Comparison of ENCODE assay signal across 9 cellular contexts in the genomic region with DNA sequence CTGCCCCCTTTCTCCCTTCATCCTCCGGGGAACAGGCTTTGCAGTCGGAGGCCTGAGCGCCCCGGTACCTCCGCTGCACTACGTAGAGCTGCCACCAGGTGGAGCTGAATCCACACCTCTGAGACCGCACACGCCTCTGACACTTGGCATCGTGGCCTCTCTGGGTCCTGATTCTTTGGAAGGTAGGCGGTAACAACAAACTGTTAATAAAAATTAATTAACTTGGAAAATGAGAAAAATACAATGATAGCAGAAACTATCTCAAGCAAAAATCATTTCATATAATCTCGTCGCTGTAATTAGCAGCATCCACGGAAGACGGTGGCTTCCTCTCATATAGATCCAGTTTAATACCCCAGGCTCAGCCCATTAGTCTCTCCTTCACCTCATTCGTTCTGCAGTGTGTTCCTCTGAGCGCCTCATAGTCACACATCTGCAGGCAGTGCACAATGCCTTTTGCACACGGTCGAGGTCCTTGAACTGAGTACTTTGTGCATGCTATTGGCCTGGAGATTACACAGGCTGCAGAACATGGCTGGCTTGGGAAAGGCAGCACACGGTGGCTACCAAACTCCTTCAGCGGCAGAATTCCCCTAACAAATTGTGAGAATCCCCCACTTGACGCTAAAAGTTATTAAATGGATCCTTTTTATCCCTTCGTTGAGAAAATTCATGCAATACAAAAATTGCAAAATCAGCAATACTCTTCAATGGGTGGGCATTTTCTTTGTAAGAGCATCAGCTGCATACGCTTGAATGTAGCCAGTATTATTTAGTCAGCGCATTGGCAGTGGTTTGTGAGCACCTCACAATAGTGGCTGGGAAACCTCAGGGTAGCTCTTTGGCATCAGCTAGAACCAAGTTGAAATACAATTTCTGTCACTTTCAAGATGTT. TPM values are rescaled to one million over a fixed set of nuclear protein-coding genes. Genes with fewer than 3 reads are reported as not detected.
A peak's percentile ranks its signal among the peaks of the same experiment; 100 is the strongest.
DNase-seq lines count a peak whose midpoint lies in the region; ATAC-seq and TF ChIP-seq lines count a peak whose summit lies in the region.
"Had no signal": no experiment of that assay in that cellular context is flagged by ENCODE, and none has a peak within 500 bp of the region (broad histone marks: within the 10 kb centered on the region; RNA-seq: fewer than 3 reads in every experiment).

No MANE protein-coding gene starts in this region.

- H3K9ac ChIP-seq in NT2/D1 (ENCODE audit: insufficient read length, low read depth): no peak overlapping the region

- H3K9me3 ChIP-seq in Caco-2 (no peaks in the 10 kb centered on the region), NT2/D1 (ENCODE audit: insufficient read depth, low read length) (no peaks in the 10 kb centered on the region)
- H3K9me3 ChIP-seq in naive thymus-derived CD4-positive, alpha-beta T cell (ENCODE audit: control insufficient read depth in 2 of 3, low read length in 3 of 3): no peaks in the 10 kb centered on the region

- no peak overlapping the region for H3K27ac ChIP-seq in naive thymus-derived CD4-positive, alpha-beta T cell (ENCODE audit: low read depth, low read length)

- peak; percentile 97 to 98 for TF ChIP-seq CTCF in Caco-2 (IDR thresholded peaks at IDR 0.05; ENCODE audit: insufficient read depth in 1 of 2, low read depth in 1 of 2, low read length in 1 of 2, severe bottlenecking in 1 of 2, unreplicated experiment in 1 of 2)

- ATAC-seq in GM19438 (IDR thresholded peaks at IDR 0.05; ENCODE audit: low read depth, unreplicated experiment) (peak; percentile 87), HG03457 (IDR thresholded peaks at IDR 0.05; ENCODE audit: unreplicated experiment) (peak; percentile 72)
- ATAC-seq in naive thymus-derived CD4-positive, alpha-beta T cell: peak; percentile 98
- ATAC-seq in stimulated activated naive B cell treated with anti-CD40 and anti-IgM and Interleukin-4, amounts not matched to agents 10 μg/mL and 1 μg/mL and 100 μg/mL, for 72 hours (replicated peaks): peak; percentile 88 to 90

- peaks cover 14% of the 10 kb centered on the region for H3K27me3 Mint-ChIP-seq in Caco-2 (ENCODE audit: insufficient read depth, unreplicated experiment)
- peaks cover 0 to 24% (median 4%) of the 10 kb centered on the region in 5 donors for H3K27me3 Mint-ChIP-seq in naive thymus-derived CD4-positive, alpha-beta T cell
- H3K27me3 Mint-ChIP-seq in stimulated activated naive B cell treated with anti-CD40 and anti-IgM and Interleukin-4, amounts not matched to agents 10 μg/mL and 1 μg/mL and 100 μg/mL, for 72 hours: peaks cover 0 to 3% of the 10 kb centered on the region in 2 donors
- H3K27me3 Mint-ChIP-seq: dendritic cell treated with granulocyte-macrophage colony-stimulating factor and Interleukin-4, amounts not matched to agents 40 ng/mL and 50 ng/mL, for 4 days had no signal

- no peaks in the 10 kb centered on the region for H3K36me3 ChIP-seq in Caco-2 (ENCODE audit: control insufficient read depth, insufficient read depth, low read length)
- H3K36me3 ChIP-seq in NT2/D1 (ENCODE audit: insufficient read depth, insufficient read length, low read length): no peaks in the 10 kb centered on the region
- no peaks in the 10 kb centered on the region for H3K36me3 ChIP-seq in naive thymus-derived CD4-positive, alpha-beta T cell (ENCODE audit: control insufficient read depth in 2 of 3, insufficient read depth in 3 of 3, low read length in 3 of 3)

- H3K4me1 Mint-ChIP-seq in Caco-2 (ENCODE audit: low read depth, unreplicated experiment): peaks cover 4% of the 10 kb centered on the region
- H3K4me1 Mint-ChIP-seq in naive thymus-derived CD4-positive, alpha-beta T cell: peaks cover 3 to 8% (median 5%) of the 10 kb centered on the region in 7 donors
- peaks cover 30 to 61% of the 10 kb centered on the region in 2 donors for H3K4me1 Mint-ChIP-seq in stimulated activated naive B cell treated with anti-CD40 and anti-IgM and Interleukin-4, amounts not matched to agents 10 μg/mL and 1 μg/mL and 100 μg/mL, for 72 hours

- POLR2A ChIA-PET in Caco-2 (lab: Charles Lee): no interaction called here
- POLR2A ChIA-PET in naive thymus-derived CD4-positive, alpha-beta T cell (lab: Charles Lee): interaction anchor here (1.1 kb wide), 1 partner anchor 204 kb away, joined by 3 read pairs; no protein-coding TSS in a partner anchor

- CTCF ChIA-PET in Caco-2 (lab: Charles Lee): interaction anchor here (1.0 to 10.7 kb wide), 3 partner anchors 196 to 376 kb away, joined by 3 to 167 read pairs (median 5); no protein-coding TSS in a partner anchor
- CTCF ChIA-PET in naive thymus-derived CD4-positive, alpha-beta T cell (lab: Charles Lee): interaction anchor here (0.6 to 3.1 kb wide), 10 partner anchors 10 to 894 kb away, joined by 3 to 35 read pairs (median 5); no protein-coding TSS in a partner anchor

- H3K36me3 Mint-ChIP-seq in Caco-2 (ENCODE audit: insufficient read depth, unreplicated experiment): no peaks in the 10 kb centered on the region
- H3K36me3 Mint-ChIP-seq in naive thymus-derived CD4-positive, alpha-beta T cell: peaks cover 0 to 1% (median 0%) of the 10 kb centered on the region in 5 donors
- peaks cover 2 to 3% of the 10 kb centered on the region in 2 donors for H3K36me3 Mint-ChIP-seq in stimulated activated naive B cell treated with anti-CD40 and anti-IgM and Interleukin-4, amounts not matched to agents 10 μg/mL and 1 μg/mL and 100 μg/mL, for 72 hours

- DNase-seq in Caco-2 (peak; percentile 71 to 85), NT2/D1 (ENCODE audit: low read depth, low spot score) (peak; percentile 80), activated T-cell treated with anti-CD3 and anti-CD28 coated beads for 1 hour (ENCODE audit: low read depth) (peak; percentile 81), erythroblast (lab: John Stamatoyannopoulos, UW) (peak; percentile 70 to 87)
- DNase-seq in naive thymus-derived CD4-positive, alpha-beta T cell: peak; percentile 57 to 85 (median 75)
- DNase-seq in stimulated activated naive B cell treated with anti-CD40 and anti-IgM and Interleukin-4, amounts not matched to agents 10 μg/mL and 1 μg/mL and 100 μg/mL, for 72 hours: peak; percentile 62

- no peaks in the 10 kb centered on the region for H3K9me3 Mint-ChIP-seq in Caco-2 (ENCODE audit: unreplicated experiment)
- peaks cover 0 to 2% (median 0%) of the 10 kb centered on the region in 11 donors for H3K9me3 Mint-ChIP-seq in naive thymus-derived CD4-positive, alpha-beta T cell
- peaks cover 2 to 4% of the 10 kb centered on the region in 2 donors for H3K9me3 Mint-ChIP-seq in stimulated activated naive B cell treated with anti-CD40 and anti-IgM and Interleukin-4, amounts not matched to agents 10 μg/mL and 1 μg/mL and 100 μg/mL, for 72 hours
- H3K9me3 Mint-ChIP-seq: dendritic cell treated with granulocyte-macrophage colony-stimulating factor and Interleukin-4, amounts not matched to agents 40 ng/mL and 50 ng/mL, for 4 days had no signal

- H3K4me3 ChIP-seq in Caco-2 (ENCODE audit: low read depth, low read length) (no peak overlapping the region), NT2/D1 (ENCODE audit: insufficient read length, low read depth) (no peak overlapping the region)
- no peak overlapping the region for H3K4me3 ChIP-seq in naive thymus-derived CD4-positive, alpha-beta T cell (ENCODE audit: low read length)

- H3K27ac Mint-ChIP-seq in Caco-2 (ENCODE audit: unreplicated experiment): no peak overlapping the region
- H3K27ac Mint-ChIP-seq in naive thymus-derived CD4-positive, alpha-beta T cell: peak overlapping the region in 1 of 9 donors; percentile 56
- H3K27ac Mint-ChIP-seq in stimulated activated naive B cell treated with anti-CD40 and anti-IgM and Interleukin-4, amounts not matched to agents 10 μg/mL and 1 μg/mL and 100 μg/mL, for 72 hours: no peak overlapping the region
- H3K27ac Mint-ChIP-seq: dendritic cell treated with granulocyte-macrophage colony-stimulating factor and Interleukin-4, amounts not matched to agents 40 ng/mL and 50 ng/mL, for 4 days had no signal

- intact Hi-C loops in Caco-2 (cut with micrococcal nuclease; ENCODE audit: unreplicated experiment): loop anchor here (1.0 to 10.0 kb wide), 2 partner anchors 207 to 373 kb away; no protein-coding TSS in a partner anchor
- intact Hi-C loops in naive thymus-derived CD4-positive, alpha-beta T cell (cut with micrococcal nuclease): loop anchor here (1.0 to 10.0 kb wide), 8 partner anchors 154 to 623 kb away; a partner anchor contains a TSS

- BruUV-seq in Caco-2 (replicated peaks; lab: Mats Ljungman, UMichigan): no TSS peak

- TF ChIP-seq POLR2A in erythroblast (IDR thresholded peaks at IDR 0.05; ENCODE audit: low read length): no peak

- H3K27me3 ChIP-seq in Caco-2 (replicated peaks; ENCODE audit: control insufficient read depth, insufficient read depth, low read length) (no peaks in the 10 kb centered on the region), NT2/D1 (ENCODE audit: insufficient read depth, insufficient read length) (peaks cover 3% of the 10 kb centered on the region)
- no peaks in the 10 kb centered on the region for H3K27me3 ChIP-seq in naive thymus-derived CD4-positive, alpha-beta T cell (ENCODE audit: control insufficient read depth in 2 of 2, insufficient read depth in 2 of 2, low read length in 2 of 2)

- H3K4me3 Mint-ChIP-seq in Caco-2 (ENCODE audit: unreplicated experiment): no peak overlapping the region
- no peak overlapping the region for H3K4me3 Mint-ChIP-seq in naive thymus-derived CD4-positive, alpha-beta T cell
- H3K4me3 Mint-ChIP-seq in stimulated activated naive B cell treated with anti-CD40 and anti-IgM and Interleukin-4, amounts not matched to agents 10 μg/mL and 1 μg/mL and 100 μg/mL, for 72 hours: no peak overlapping the region
- H3K4me3 Mint-ChIP-seq: dendritic cell treated with granulocyte-macrophage colony-stimulating factor and Interleukin-4, amounts not matched to agents 40 ng/mL and 50 ng/mL, for 4 days had no signal

- 0 out of 2 replicates have a peak, but pooled peaks cover 2% of the 10 kb centered on the region for H3K4me1 ChIP-seq in Caco-2
- no peaks in the 10 kb centered on the region for H3K4me1 ChIP-seq in NT2/D1 (ENCODE audit: insufficient read depth, insufficient read length)
- no peaks in the 10 kb centered on the region for H3K4me1 ChIP-seq in naive thymus-derived CD4-positive, alpha-beta T cell (ENCODE audit: control insufficient read depth in 2 of 2, insufficient read depth in 2 of 2, low read length in 2 of 2)

RNA-seq across cellular contexts. Expression of a gene that starts 18.7 kb away (rescaled TPM):
- total RNA-seq in Caco-2 (2022): not detected in 2 replicates
- not detected for total RNA-seq in naive thymus-derived CD4-positive, alpha-beta T cell
- not detected for polyA plus RNA-seq in naive thymus-derived CD4-positive, alpha-beta T cell

RNA-seq across cellular contexts. Expression of a gene that starts 43.9 kb away (rescaled TPM):
- not detected in 2 replicates for total RNA-seq in Caco-2 (2022)
- total RNA-seq in naive thymus-derived CD4-positive, alpha-beta T cell: not detected
- polyA plus RNA-seq in naive thymus-derived CD4-positive, alpha-beta T cell: not detected

RNA-seq across cellular contexts. Expression of a gene that starts 46.1 kb away (rescaled TPM):
- 0.35 TPM in 1 of 2 replicates, not detected in the other for total RNA-seq in Caco-2 (2022)
- total RNA-seq in naive thymus-derived CD4-positive, alpha-beta T cell: 1 to 10 TPM in 1 of 5 experiments, under 1 TPM in 3, not detected in 1; 0.11 to 1.5 (median 0.33) TPM
- polyA plus RNA-seq in naive thymus-derived CD4-positive, alpha-beta T cell: under 1 TPM in 1 of 2 donors, not detected in 1; 0.21 TPM
